Comparison of ENCODE assay signal across 2 cellular contexts in the genomic region with DNA sequence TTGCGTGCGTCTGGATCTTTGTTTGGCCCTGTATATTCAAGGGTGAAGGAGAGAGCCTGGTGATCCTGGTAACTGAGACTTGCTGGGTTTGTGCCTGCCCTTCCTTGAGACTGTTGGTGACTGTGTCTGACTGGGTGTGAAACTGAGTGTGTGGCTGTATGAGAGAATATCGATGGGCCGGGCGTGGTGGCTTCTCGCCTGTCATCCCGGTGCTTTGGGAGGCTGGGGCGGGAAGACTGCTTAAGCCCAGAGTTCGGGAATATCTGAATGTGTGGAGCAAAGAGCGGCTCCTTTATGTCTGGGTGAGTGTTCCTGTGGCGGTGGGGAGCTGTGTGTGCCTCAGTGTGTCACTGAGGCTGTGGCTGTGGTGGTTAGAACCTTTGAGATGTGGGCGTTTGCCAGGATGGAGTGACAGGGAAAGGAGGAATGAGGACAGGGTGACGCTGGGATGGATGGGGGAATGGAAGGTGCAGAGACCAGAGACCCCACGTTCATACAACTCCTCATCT.
A peak's percentile ranks its signal among the peaks of the same experiment; 100 is the strongest.
TF ChIP-seq lines count a peak whose summit lies in the region.

No MANE protein-coding gene starts in this region.

TF ChIP-seq in GM12878, 131 proteins besides CTCF, POLR2A, EP300 and RAD21:
- TF ChIP-seq TBL1XR1 (IDR thresholded peaks at IDR 0.05; ENCODE audit: low read depth, low read length): no peak
- TF ChIP-seq SUPT20H (IDR thresholded peaks at IDR 0.05; ENCODE audit: borderline replicate concordance, control insufficient read depth, low read depth, low read length): no peak
- no peak for TF ChIP-seq NFXL1 (IDR thresholded peaks at IDR 0.05; ENCODE audit: borderline replicate concordance)
- TF ChIP-seq, protein P1, sequence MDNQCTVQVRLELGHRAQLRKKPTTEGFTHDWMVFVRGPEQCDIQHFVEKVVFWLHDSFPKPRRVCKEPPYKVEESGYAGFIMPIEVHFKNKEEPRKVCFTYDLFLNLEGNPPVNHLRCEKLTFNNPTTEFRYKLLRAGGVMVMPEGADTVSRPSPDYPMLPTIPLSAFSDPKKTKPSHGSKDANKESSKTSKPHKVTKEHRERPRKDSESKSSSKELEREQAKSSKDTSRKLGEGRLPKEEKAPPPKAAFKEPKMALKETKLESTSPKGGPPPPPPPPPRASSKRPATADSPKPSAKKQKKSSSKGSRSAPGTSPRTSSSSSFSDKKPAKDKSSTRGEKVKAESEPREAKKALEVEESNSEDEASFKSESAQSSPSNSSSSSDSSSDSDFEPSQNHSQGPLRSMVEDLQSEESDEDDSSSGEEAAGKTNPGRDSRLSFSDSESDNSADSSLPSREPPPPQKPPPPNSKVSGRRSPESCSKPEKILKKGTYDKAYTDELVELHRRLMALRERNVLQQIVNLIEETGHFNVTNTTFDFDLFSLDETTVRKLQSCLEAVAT (IDR thresholded peaks at IDR 0.05): peak; percentile 78
- TF ChIP-seq PML (IDR thresholded peaks at IDR 0.05; ENCODE audit: low read length): no peak

TF ChIP-seq in SK-N-SH treated with all-trans-retinoic acid at 6 μM for 48 hours, 23 proteins besides CTCF, POLR2A, EP300 and RAD21:
- TF ChIP-seq GLIS3 (CRISPR knock-in tag; IDR thresholded peaks at IDR 0.05) (no peak), OSR1 (CRISPR knock-in tag; IDR thresholded peaks at IDR 0.05) (no peak), TOX (CRISPR knock-in tag; IDR thresholded peaks at IDR 0.05; ENCODE audit: borderline replicate concordance) (no peak), ARNTL (CRISPR knock-in tag; IDR thresholded peaks at IDR 0.05; ENCODE audit: borderline replicate concordance, low read depth) (no peak), RARB (CRISPR knock-in tag; IDR thresholded peaks at IDR 0.05) (no peak), TCF4 (CRISPR knock-in tag; IDR thresholded peaks at IDR 0.05; ENCODE audit: borderline replicate concordance) (no peak), ZNF70 (CRISPR knock-in tag; IDR thresholded peaks at IDR 0.05) (no peak), ZNF565 (CRISPR knock-in tag; conservative IDR thresholded peaks at IDR 0.05; ENCODE audit: low read depth) (no peak), ESRRG (CRISPR knock-in tag; IDR thresholded peaks at IDR 0.05) (no peak), ZFP30 (CRISPR knock-in tag; IDR thresholded peaks at IDR 0.05) (no peak), ZC3H10 (CRISPR knock-in tag; IDR thresholded peaks at IDR 0.05) (no peak)
- TF ChIP-seq, protein P2, sequence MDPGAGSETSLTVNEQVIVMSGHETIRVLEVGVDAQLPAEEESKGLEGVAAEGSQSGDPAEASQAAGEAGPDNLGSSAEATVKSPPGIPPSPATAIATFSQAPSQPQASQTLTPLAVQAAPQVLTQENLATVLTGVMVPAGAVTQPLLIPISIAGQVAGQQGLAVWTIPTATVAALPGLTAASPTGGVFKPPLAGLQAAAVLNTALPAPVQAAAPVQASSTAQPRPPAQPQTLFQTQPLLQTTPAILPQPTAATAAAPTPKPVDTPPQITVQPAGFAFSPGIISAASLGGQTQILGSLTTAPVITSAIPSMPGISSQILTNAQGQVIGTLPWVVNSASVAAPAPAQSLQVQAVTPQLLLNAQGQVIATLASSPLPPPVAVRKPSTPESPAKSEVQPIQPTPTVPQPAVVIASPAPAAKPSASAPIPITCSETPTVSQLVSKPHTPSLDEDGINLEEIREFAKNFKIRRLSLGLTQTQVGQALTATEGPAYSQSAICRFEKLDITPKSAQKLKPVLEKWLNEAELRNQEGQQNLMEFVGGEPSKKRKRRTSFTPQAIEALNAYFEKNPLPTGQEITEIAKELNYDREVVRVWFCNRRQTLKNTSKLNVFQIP (CRISPR knock-in tag; IDR thresholded peaks at IDR 0.05; ENCODE audit: borderline replicate concordance, low read depth): no peak
- TF ChIP-seq, protein P3, sequence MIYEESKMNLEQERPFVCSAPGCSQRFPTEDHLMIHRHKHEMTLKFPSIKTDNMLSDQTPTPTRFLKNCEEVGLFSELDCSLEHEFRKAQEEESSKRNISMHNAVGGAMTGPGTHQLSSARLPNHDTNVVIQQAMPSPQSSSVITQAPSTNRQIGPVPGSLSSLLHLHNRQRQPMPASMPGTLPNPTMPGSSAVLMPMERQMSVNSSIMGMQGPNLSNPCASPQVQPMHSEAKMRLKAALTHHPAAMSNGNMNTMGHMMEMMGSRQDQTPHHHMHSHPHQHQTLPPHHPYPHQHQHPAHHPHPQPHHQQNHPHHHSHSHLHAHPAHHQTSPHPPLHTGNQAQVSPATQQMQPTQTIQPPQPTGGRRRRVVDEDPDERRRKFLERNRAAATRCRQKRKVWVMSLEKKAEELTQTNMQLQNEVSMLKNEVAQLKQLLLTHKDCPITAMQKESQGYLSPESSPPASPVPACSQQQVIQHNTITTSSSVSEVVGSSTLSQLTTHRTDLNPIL (CRISPR knock-in tag; IDR thresholded peaks at IDR 0.05; ENCODE audit: low read depth): no peak
- TF ChIP-seq, protein P4, sequence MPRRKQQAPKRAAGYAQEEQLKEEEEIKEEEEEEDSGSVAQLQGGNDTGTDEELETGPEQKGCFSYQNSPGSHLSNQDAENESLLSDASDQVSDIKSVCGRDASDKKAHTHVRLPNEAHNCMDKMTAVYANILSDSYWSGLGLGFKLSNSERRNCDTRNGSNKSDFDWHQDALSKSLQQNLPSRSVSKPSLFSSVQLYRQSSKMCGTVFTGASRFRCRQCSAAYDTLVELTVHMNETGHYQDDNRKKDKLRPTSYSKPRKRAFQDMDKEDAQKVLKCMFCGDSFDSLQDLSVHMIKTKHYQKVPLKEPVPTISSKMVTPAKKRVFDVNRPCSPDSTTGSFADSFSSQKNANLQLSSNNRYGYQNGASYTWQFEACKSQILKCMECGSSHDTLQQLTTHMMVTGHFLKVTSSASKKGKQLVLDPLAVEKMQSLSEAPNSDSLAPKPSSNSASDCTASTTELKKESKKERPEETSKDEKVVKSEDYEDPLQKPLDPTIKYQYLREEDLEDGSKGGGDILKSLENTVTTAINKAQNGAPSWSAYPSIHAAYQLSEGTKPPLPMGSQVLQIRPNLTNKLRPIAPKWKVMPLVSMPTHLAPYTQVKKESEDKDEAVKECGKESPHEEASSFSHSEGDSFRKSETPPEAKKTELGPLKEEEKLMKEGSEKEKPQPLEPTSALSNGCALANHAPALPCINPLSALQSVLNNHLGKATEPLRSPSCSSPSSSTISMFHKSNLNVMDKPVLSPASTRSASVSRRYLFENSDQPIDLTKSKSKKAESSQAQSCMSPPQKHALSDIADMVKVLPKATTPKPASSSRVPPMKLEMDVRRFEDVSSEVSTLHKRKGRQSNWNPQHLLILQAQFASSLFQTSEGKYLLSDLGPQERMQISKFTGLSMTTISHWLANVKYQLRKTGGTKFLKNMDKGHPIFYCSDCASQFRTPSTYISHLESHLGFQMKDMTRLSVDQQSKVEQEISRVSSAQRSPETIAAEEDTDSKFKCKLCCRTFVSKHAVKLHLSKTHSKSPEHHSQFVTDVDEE (CRISPR knock-in tag; IDR thresholded peaks at IDR 0.05): no peak
TF ChIP-seq in SK-N-SH treated with all-trans-retinoic acid at 6 μM for 48 hours: peak in this region for 0.
